In genomic region chr15:101250331-101250730, GRCh38 we compare ENCODE assay signal across 8 cellular contexts. TPM values are rescaled to one million over a fixed set of nuclear protein-coding genes. Genes with fewer than 3 reads are reported as not detected.
DNase-seq lines count a peak whose midpoint lies in the region; ATAC-seq and TF ChIP-seq lines count a peak whose summit lies in the region.

No MANE protein-coding gene starts in this region.

- DNase-seq in NCI-H2107 treated with DMSO at 0.1 percent for 48 hours (lab: John Stamatoyannopoulos, UW; ENCODE audit: unreplicated experiment) (peak; percentile 7), NCI-H2107 (lab: John Stamatoyannopoulos, UW) (no peak), Panc1 (ENCODE audit: low read depth, low spot score) (no peak), epithelial cell of esophagus (ENCODE audit: low read depth) (peak; percentile 81), T-helper 9 cell (no peak), HEK293T (ENCODE audit: extremely low spot score) (no peak), anterior cingulate cortex (lab: John Stamatoyannopoulos, UW) (no peak)

- peaks cover 4% of the 10 kb centered on the region; the same call in 1 of the 2 replicates for H3K36me3 ChIP-seq in Panc1 (ENCODE audit: control insufficient read depth, insufficient read depth, low read length)

- H3K4me1 Mint-ChIP-seq in nephron, result peaks cover 64% of the 10 kb centered on the region

- H3K27me3 Mint-ChIP-seq in nephron (ENCODE audit: low read depth), result no peaks in the 10 kb centered on the region

- peak overlapping the region; percentile 87 to 97 (median 90) for H3K4me3 Mint-ChIP-seq in nephron

- H3K27ac Mint-ChIP-seq in nephron, result peak overlapping the region; percentile 44 to 96 (median 96)

- H3K9me3 Mint-ChIP-seq in nephron, result no peaks in the 10 kb centered on the region

- H3K27me3 ChIP-seq in Panc1 (ENCODE audit: control insufficient read depth, insufficient read depth, low read length), result no peaks in the 10 kb centered on the region

- in situ Hi-C loops in Panc1 (cut with HindIII; ENCODE audit: low pct_unique_long_range_greater_than_20kb, low sequenced_read_pairs), result no loop called here

- H3K4me1 ChIP-seq in Panc1 (ENCODE audit: control insufficient read depth, insufficient read depth, low read length), result peaks cover 55% of the 10 kb centered on the region

- no peak for ATAC-seq in Panc1

- BruUV-seq in Panc1 (replicated peaks; lab: Mats Ljungman, UMichigan), result no TSS peak

- intact Hi-C loops in Panc1 (cut with micrococcal nuclease; ENCODE audit: unreplicated experiment), result loop anchor here (10.0 kb wide), 1 partner anchor 336 kb away; the partner anchor contains the start of gene LRRK1

- H3K27ac ChIP-seq in Panc1 (ENCODE audit: low read length), result peak overlapping the region; percentile 91

- CTCF ChIA-PET in Panc1 (lab: Charles Lee) (no interaction called here), HEK293T (lab: Yijun Ruan, JAX) (no interaction called here)

- H3K4me3 ChIP-seq in Panc1 (ENCODE audit: low read depth in 2 of 2, low read length in 2 of 2) (peak overlapping the region; percentile 87 to 93), epithelial cell of esophagus (ENCODE audit: low read length) (peak overlapping the region; percentile 77)

- peaks cover 16% of the 10 kb centered on the region for H3K36me3 Mint-ChIP-seq in nephron (ENCODE audit: low read depth)

- POLR2A ChIA-PET in Panc1 (lab: Charles Lee) (interaction anchor here (0.6 kb wide), 1 partner anchor 218 kb away, joined by 3 read pairs; no protein-coding TSS in a partner anchor), HEK293T (lab: Yijun Ruan, JAX) (interaction anchor here (1.3 kb wide), 1 partner anchor 10 kb away, joined by 5 read pairs; no protein-coding TSS in a partner anchor)

- H3K9me3 ChIP-seq in Panc1 (ENCODE audit: control insufficient read depth, insufficient read depth, low read depth, low read length), result no peaks in the 10 kb centered on the region

- TF ChIP-seq CTCF in Panc1 (IDR thresholded peaks at IDR 0.05) (no peak), epithelial cell of esophagus (IDR thresholded peaks at IDR 0.05; ENCODE audit: insufficient read depth, low read depth, low read length, missing control alignments) (peak; percentile 31), nephron (IDR thresholded peaks at IDR 0.05; ENCODE audit: unreplicated experiment in 3 of 3) (no peak)

TF ChIP-seq in HEK293T, 16 proteins besides CTCF, POLR2A, EP300 and RAD21:
- TF ChIP-seq TARDBP (IDR thresholded peaks at IDR 0.05) (no peak), ZNF384 (IDR thresholded peaks at IDR 0.05) (no peak), ARNT (IDR thresholded peaks at IDR 0.05) (no peak), ELF4 (IDR thresholded peaks at IDR 0.05) (no peak), FOXK2 (IDR thresholded peaks at IDR 0.05) (no peak), LEF1 (IDR thresholded peaks at IDR 0.05; ENCODE audit: borderline replicate concordance) (no peak), CTBP1 (IDR thresholded peaks at IDR 0.05; ENCODE audit: borderline replicate concordance) (no peak), FOXM1 (IDR thresholded peaks at IDR 0.05; ENCODE audit: borderline replicate concordance) (no peak), SUZ12 (IDR thresholded peaks at IDR 0.05) (no peak), SP1 (IDR thresholded peaks at IDR 0.05) (no peak)

RNA-seq across cellular contexts. Expression of gene CHSY1, which starts 1.5 kb away (rescaled TPM):
- total RNA-seq in Panc1 (2021; ENCODE audit: unreplicated experiment), result 50.8 TPM
- polyA plus RNA-seq in Panc1 (2012; ENCODE audit: insufficient read length), result 21.5 TPM

RNA-seq across cellular contexts. Expression of gene SELENOS, which starts 27.0 kb away (rescaled TPM):
- total RNA-seq in Panc1 (2021; ENCODE audit: unreplicated experiment), result 74.9 TPM
- polyA plus RNA-seq in Panc1 (2012; ENCODE audit: insufficient read length), result 55.4 TPM

RNA-seq across cellular contexts. Expression of gene SNRPA1, which starts 44.7 kb away (rescaled TPM):
- total RNA-seq in Panc1 (2021; ENCODE audit: unreplicated experiment), result 98.0 TPM
- 134 TPM for polyA plus RNA-seq in Panc1 (2012; ENCODE audit: insufficient read length)

Comparison
In these comparisons a context has a peak if more than half of its experiments do, and no peak if none do; other contexts are left out.
1. DNase-seq: peak in NCI-H2107 treated with DMSO at 0.1 percent for 48 hours (single experiment) and epithelial cell of esophagus (single experiment); none in NCI-H2107 (single experiment), Panc1 (single experiment), T-helper 9 cell (single experiment), HEK293T (single experiment) and anterior cingulate cortex (0 of 58).